Comparison of ENCODE assay signal across 30 cellular contexts in genomic region chr22:42865536-42865935, GRCh38.
"Had no signal": no experiment of that assay in that cellular context is flagged by ENCODE, and none has a peak within 500 bp of the region (broad histone marks: within the 10 kb centered on the region; RNA-seq: fewer than 3 reads in every experiment).

No MANE protein-coding gene starts in this region.

- ATAC-seq: activated naive CD4-positive, alpha-beta T cell treated with anti-CD3 and anti-CD28 coated beads, Interleukin-2, amount 50 U/mL, for 72 hours; Right ventricle myocardium inferior had no signal

- H3K4me2 ChIP-seq: KMS-11, PC-9 had no signal

- DNase-seq: activated CD4-positive, alpha-beta memory T cell treated with anti-CD3 and anti-CD28 coated beads, Interleukin-2, amount 10 ng/mL, durations not matched to agents 7 days and 5 days; activated CD4-positive, alpha-beta T cell treated with anti-CD3 and anti-CD28 coated beads for 1 hour; activated CD4-positive, alpha-beta T cell treated with anti-CD3 and anti-CD28 coated beads for 48 hours; activated CD4-positive, CD25-positive, alpha-beta regulatory T cell; activated gamma-delta T cell treated with Interleukin-2 at 50 U/mL for 16 hours; activated naive CD4-positive, alpha-beta T cell treated with anti-CD3 and anti-CD28 coated beads for 36 hours; activated T-cell treated with anti-CD3 and anti-CD28 coated beads, Interleukin-2, amount 50 U/mL, for 24 hours; adrenal gland; brain microvascular endothelial cell; central memory CD4-positive, alpha-beta T cell; MM.1S; MV-4-11; NCI-H1092; NCI-H1436 treated with DMSO at 0.1 percent for 48 hours; NCI-H1930; NCI-H2081 treated with DMSO at 0.1 percent for 48 hours; NCI-H226; NCI-H446 treated with DMSO at 0.1 percent for 48 hours; NCI-H524; PC-9; SIG-M5; T1000; WERI-Rb-1 had no signal

- H3K4me3 ChIP-seq: adrenal gland, PC-9 had no signal

- FAIRE-seq: astrocyte, RCC 7860 had no signal

- H2AFZ ChIP-seq: PC-9 had no signal

- H3K9ac ChIP-seq: KMS-11 had no signal

- H3K36me3 ChIP-seq: brain microvascular endothelial cell had no signal

- H3K27ac ChIP-seq: brain microvascular endothelial cell, KMS-11, RWPE1, WERI-Rb-1 had no signal

- H3K9me3 ChIP-seq: adrenal gland had no signal

- H3K27ac Mint-ChIP-seq: activated CD4-positive, alpha-beta memory T cell treated with anti-CD3 and anti-CD28 coated beads, Interleukin-2, amount 10 ng/mL, durations not matched to agents 7 days and 5 days; activated naive CD4-positive, alpha-beta T cell treated with anti-CD3 and anti-CD28 coated beads for 36 hours; activated T-cell treated with anti-CD3 and anti-CD28 coated beads, Interleukin-2, amount 50 U/mL, for 24 hours; activated T-helper 1 cell treated with anti-CD3 and anti-CD28 coated beads, Interleukin-12 subunit alpha, Interleukin-12 subunit beta, Interleukin-2, Interleukin-4 antibody, amounts not matched to agents 30 ng/mL and 10 ng/mL and 1 ng/mL, durations not matched to agents 14 hours and 24 hours and 36 hours had no signal

- H3K27me3 Mint-ChIP-seq: activated CD4-positive, alpha-beta memory T cell treated with anti-CD3 and anti-CD28 coated beads, Interleukin-2, amount 10 ng/mL, durations not matched to agents 7 days and 5 days; activated T-cell treated with anti-CD3 and anti-CD28 coated beads, Interleukin-2, amount 50 U/mL, for 24 hours had no signal

- H3K4me3 Mint-ChIP-seq: activated CD4-positive, alpha-beta memory T cell treated with anti-CD3 and anti-CD28 coated beads, Interleukin-2, amount 10 ng/mL, durations not matched to agents 7 days and 5 days; activated naive CD4-positive, alpha-beta T cell treated with anti-CD3 and anti-CD28 coated beads for 36 hours; activated T-cell treated with anti-CD3 and anti-CD28 coated beads, Interleukin-2, amount 50 U/mL, for 24 hours; activated T-helper 1 cell treated with anti-CD3 and anti-CD28 coated beads, Interleukin-12 subunit alpha, Interleukin-12 subunit beta, Interleukin-2, Interleukin-4 antibody, amounts not matched to agents 30 ng/mL and 10 ng/mL and 1 ng/mL, durations not matched to agents 14 hours and 24 hours and 36 hours had no signal

- H3K27me3 ChIP-seq: adrenal gland, brain microvascular endothelial cell had no signal
